Comparison of ENCODE assay signal across 15 cellular contexts in the genomic region with DNA sequence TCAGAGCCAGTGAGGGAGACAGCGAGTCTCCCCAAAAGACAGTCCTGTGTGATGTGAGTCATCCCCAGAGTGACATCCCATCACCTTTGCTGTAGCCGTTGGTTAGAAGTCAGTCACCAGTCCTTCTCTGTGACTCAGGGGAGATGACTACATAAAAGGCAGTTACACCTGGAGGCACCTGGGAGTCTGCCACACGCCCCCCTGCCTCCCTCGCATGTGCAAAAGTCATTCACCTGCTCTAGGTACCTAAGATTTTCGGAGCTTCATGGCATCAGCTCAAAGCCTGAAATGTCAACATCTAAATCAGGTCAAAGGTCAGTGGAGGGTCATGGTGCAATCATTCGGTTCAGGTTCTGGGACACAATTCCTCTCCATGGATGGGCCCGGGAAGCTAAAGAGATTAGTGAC. TPM values are rescaled to one million over a fixed set of nuclear protein-coding genes. Genes with fewer than 3 reads are reported as not detected.
DNase-seq lines count a peak whose midpoint lies in the region; ATAC-seq, FAIRE-seq and TF ChIP-seq lines count a peak whose summit lies in the region.
"Had no signal": no experiment of that assay in that cellular context is flagged by ENCODE, and none has a peak within 500 bp of the region (broad histone marks: within the 10 kb centered on the region; RNA-seq: fewer than 3 reads in every experiment).

No MANE protein-coding gene starts in this region.

- in situ Hi-C loops in mammary epithelial cell (cut with MboI; ENCODE audit: low sequenced_read_pairs in 2 of 2), result no loop called here

- peak; percentile 59 for FAIRE-seq in GM18507 (lab: Jason Lieb, UNC)
- no peak for FAIRE-seq in RCC 7860 (lab: Jason Lieb, UNC)
- FAIRE-seq in frontal cortex (lab: Jason Lieb, UNC), result no peak
- FAIRE-seq: keratinocyte had no signal

- ATAC-seq in HG03095 (IDR thresholded peaks at IDR 0.05; ENCODE audit: unreplicated experiment), result no peak

- H3K36me3 ChIP-seq in mammary epithelial cell (ENCODE audit: insufficient read depth, low read length), result no peaks in the 10 kb centered on the region
- no peaks in the 10 kb centered on the region for H3K36me3 ChIP-seq in spleen
- H3K36me3 ChIP-seq in A673 (ENCODE audit: insufficient read depth, low read length, poor library complexity, severe bottlenecking), result no peaks in the 10 kb centered on the region
- H3K36me3 ChIP-seq: MG63, stomach had no signal

- TF ChIP-seq CTCF in mammary epithelial cell (conservative IDR thresholded peaks at IDR 0.05 in 1 of 2, IDR thresholded peaks at IDR 0.05 in 1 of 2; ENCODE audit: extremely low read depth in 1 of 2, insufficient read depth in 1 of 2, low read depth in 1 of 2, low read length in 2 of 2) (no peak), spleen (IDR thresholded peaks at IDR 0.05 in 8 of 11, conservative IDR thresholded peaks at IDR 0.05 in 3 of 11) (no peak), A673 (conservative IDR thresholded peaks at IDR 0.05; ENCODE audit: low read depth, low read length) (no peak)

- H3K79me2 ChIP-seq in mammary epithelial cell (ENCODE audit: insufficient read depth, low read length), result no peaks in the 10 kb centered on the region

- CTCF ChIA-PET in mammary epithelial cell (lab: Charles Lee; ENCODE audit: low non-redundant PET) (no interaction called here), A673 (lab: Charles Lee) (no interaction called here)

- no peaks in the 10 kb centered on the region for H4K20me1 ChIP-seq in mammary epithelial cell (ENCODE audit: insufficient read depth, low read length)

- H2AFZ ChIP-seq in mammary epithelial cell (ENCODE audit: low read depth, low read length), result no peak overlapping the region

- WGBS in mammary epithelial cell (ENCODE audit: low coverage, missing lambda C conversion rate), result 71% methylated on average over 6 of the region's 7 CpGs
- 70 to 85% (median 76%) methylated on average over 6 to 7 of the region's 7 CpGs for WGBS in spleen, 5 donors

- intact Hi-C loops in mammary epithelial cell (cut with micrococcal nuclease), result no loop called here
- intact Hi-C loops in spleen (cut with DNase I; ENCODE audit: low total_unique reads), result no loop called here
- intact Hi-C loops in A673 (cut with micrococcal nuclease; ENCODE audit: unreplicated experiment), result no loop called here

- TF ChIP-seq POLR2A in spleen (IDR thresholded peaks at IDR 0.05), result no peak

- dilution Hi-C loops in mammary epithelial cell (cut with HindIII; ENCODE audit: low sequenced_read_pairs), result no loop called here

- no TSS peak for BruUV-seq in mammary epithelial cell (replicated peaks; lab: Mats Ljungman, UMichigan)
- BruUV-seq in A673 (replicated peaks; lab: Mats Ljungman, UMichigan), result no TSS peak

- H3K27me3 ChIP-seq in mammary epithelial cell (ENCODE audit: insufficient read depth, low read length) (peaks cover 11% of the 10 kb centered on the region), spleen (replicated peaks in 1 of 7) (peaks cover 0 to 21% (median 11%) of the 10 kb centered on the region in 7 donors), A673 (replicated peaks; ENCODE audit: insufficient read depth, low read depth, low read length, poor library complexity) (peaks cover 40% of the 10 kb centered on the region)

- H3K4me1 ChIP-seq in mammary epithelial cell (ENCODE audit: insufficient read depth, low read length) (no peaks in the 10 kb centered on the region), spleen (peaks cover 12 to 52% (median 39%) of the 10 kb centered on the region in 6 donors), A673 (ENCODE audit: insufficient read depth, low read length, poor library complexity, severe bottlenecking) (no peaks in the 10 kb centered on the region)

- POLR2A ChIA-PET in A673 (lab: Charles Lee; ENCODE audit: low non-redundant PET), result interaction anchor here (0.7 kb wide), 1 partner anchor 135 kb away, joined by 3 read pairs; no protein-coding TSS in a partner anchor

- DNase-seq in GM18507 (ENCODE audit: extremely low spot score, insufficient read length, low read depth), result no peak
- DNase-seq in RCC 7860 (ENCODE audit: low spot score), result peak; percentile 8
- DNase-seq in mammary epithelial cell, result peak; percentile 12
- no peak for DNase-seq in spleen
- DNase-seq in frontal cortex (ENCODE audit: low spot score in 2 of 2), result no peak
- no peak for DNase-seq in A673 (ENCODE audit: low spot score)
- DNase-seq: COR-L47, cortex of kidney, foreskin melanocyte, MG63, NCI-H345, stomach had no signal

- H3K9me3 ChIP-seq in mammary epithelial cell (replicated peaks; ENCODE audit: insufficient read depth, low read length) (no peaks in the 10 kb centered on the region), spleen (no peaks in the 10 kb centered on the region), A673 (ENCODE audit: low read depth, low read length, poor library complexity, severe bottlenecking) (no peaks in the 10 kb centered on the region)
- H3K9me3 ChIP-seq: MG63, stomach had no signal

- H3K4me2 ChIP-seq in mammary epithelial cell (ENCODE audit: insufficient read depth, low read depth, low read length), result no peak overlapping the region
- H3K4me2 ChIP-seq: smooth muscle cell had no signal

- no peak overlapping the region for H3K9ac ChIP-seq in mammary epithelial cell (ENCODE audit: insufficient read depth, low read length)

- H3K4me3 ChIP-seq in mammary epithelial cell (replicated peaks in 1 of 3; ENCODE audit: insufficient read depth in 1 of 3, low read depth in 2 of 3, low read length in 3 of 3) (no peak overlapping the region), spleen (peak overlapping the region in 1 of 8 donors; percentile 56), A673 (ENCODE audit: low read depth, low read length, poor library complexity, severe bottlenecking) (no peak overlapping the region)
- H3K4me3 ChIP-seq: MG63, smooth muscle cell, stomach had no signal

- H3K27ac ChIP-seq in mammary epithelial cell (ENCODE audit: insufficient read depth, low read depth, low read length), result no peak overlapping the region
- peak overlapping the region in 6 of 8 donors; percentile 78 to 96 (median 89) for H3K27ac ChIP-seq in spleen
- no peak overlapping the region for H3K27ac ChIP-seq in A673 (ENCODE audit: low read depth, low read length, poor library complexity, severe bottlenecking)

RNA-seq across cellular contexts. Expression of a gene that starts 50.3 kb away (rescaled TPM):
- total RNA-seq in mammary epithelial cell (under 1 TPM; 0.09 to 0.50 TPM), spleen (under 1 TPM in 2 of 7 donors, not detected in 5; 0.28 to 0.30 TPM), frontal cortex (under 0.01 TPM), A673 (2021) (0.17 and 0.50 TPM in 2 replicates)
- polyA plus RNA-seq in mammary epithelial cell (0.01 TPM), spleen (under 1 TPM in 2 of 3 donors, not detected in 1; 0.03 to 0.08 TPM)
- polyA minus RNA-seq in mammary epithelial cell, result not detected
- total RNA-seq: smooth muscle cell had no signal
- polyA plus RNA-seq: keratinocyte, smooth muscle cell, stomach had no signal

Comparison
In these comparisons a context has a peak if more than half of its experiments do, and no peak if none do; other contexts are left out.
1. DNase-seq: peak in RCC 7860 (single experiment) and mammary epithelial cell (single experiment); none in GM18507 (single experiment), spleen (single experiment), frontal cortex (0 of 2) and A673 (single experiment).
2. H3K27ac ChIP-seq: peak in spleen (6 of 8); none in mammary epithelial cell (single experiment) and A673 (single experiment).